In genomic region chrX:153516055-153516454, GRCh38 we compare ENCODE assay signal across 30 cellular contexts. TPM values are rescaled to one million over a fixed set of nuclear protein-coding genes. Genes with fewer than 3 reads are reported as not detected.
DNase-seq lines count a peak whose midpoint lies in the region; ATAC-seq, FAIRE-seq and TF ChIP-seq lines count a peak whose summit lies in the region.
"Had no signal": no experiment of that assay in that cellular context is flagged by ENCODE, and none has a peak within 500 bp of the region (broad histone marks: within the 10 kb centered on the region; RNA-seq: fewer than 3 reads in every experiment).

No MANE protein-coding gene starts in this region.

- no peak for ATAC-seq in activated naive CD8-positive, alpha-beta T cell treated with anti-CD3 and anti-CD28 coated beads, Interleukin-2, amount 50 U/mL, for 24 hours
- ATAC-seq in gastrocnemius medialis (no peak), HG02970 (IDR thresholded peaks at IDR 0.05; ENCODE audit: low FRiP score, unreplicated experiment) (no peak)
- ATAC-seq: HepG2 had no signal

- no peaks in the 10 kb centered on the region for H3K9me3 Mint-ChIP-seq in activated naive CD8-positive, alpha-beta T cell (ENCODE audit: low read depth)
- no peaks in the 10 kb centered on the region for H3K9me3 Mint-ChIP-seq in activated naive CD8-positive, alpha-beta T cell treated with anti-CD3 and anti-CD28 coated beads, Interleukin-2, amount 50 U/mL, for 24 hours
- H3K9me3 Mint-ChIP-seq in nephron, result peaks cover 10% of the 10 kb centered on the region
- H3K9me3 Mint-ChIP-seq: CD4-positive, alpha-beta memory T cell; HFFc6 had no signal

- H3K27me3 Mint-ChIP-seq in activated naive CD8-positive, alpha-beta T cell, result peaks cover 5% of the 10 kb centered on the region
- peaks cover 14% of the 10 kb centered on the region for H3K27me3 Mint-ChIP-seq in activated naive CD8-positive, alpha-beta T cell treated with anti-CD3 and anti-CD28 coated beads, Interleukin-2, amount 50 U/mL, for 24 hours
- H3K27me3 Mint-ChIP-seq in nephron (ENCODE audit: low read depth), result peaks cover 52% of the 10 kb centered on the region

- H3K36me3 Mint-ChIP-seq in activated naive CD8-positive, alpha-beta T cell, result no peaks in the 10 kb centered on the region
- H3K36me3 Mint-ChIP-seq in activated naive CD8-positive, alpha-beta T cell treated with anti-CD3 and anti-CD28 coated beads, Interleukin-2, amount 50 U/mL, for 24 hours (ENCODE audit: low read depth), result no peaks in the 10 kb centered on the region
- H3K36me3 Mint-ChIP-seq in nephron (ENCODE audit: low read depth), result peaks cover 4% of the 10 kb centered on the region
- H3K36me3 Mint-ChIP-seq: CD4-positive, alpha-beta memory T cell had no signal

- TF ChIP-seq CTCF in bronchial epithelial cell (IDR thresholded peaks at IDR 0.05; ENCODE audit: insufficient read depth, low read length, severe bottlenecking) (no peak), nephron (IDR thresholded peaks at IDR 0.05; ENCODE audit: unreplicated experiment in 3 of 3) (no peak), gastrocnemius medialis (IDR thresholded peaks at IDR 0.05 in 4 of 5, conservative IDR thresholded peaks at IDR 0.05 in 1 of 5) (no peak)

- no peak overlapping the region for H3K27ac Mint-ChIP-seq in activated naive CD8-positive, alpha-beta T cell
- H3K27ac Mint-ChIP-seq in activated naive CD8-positive, alpha-beta T cell treated with anti-CD3 and anti-CD28 coated beads, Interleukin-2, amount 50 U/mL, for 24 hours, result no peak overlapping the region
- H3K27ac Mint-ChIP-seq in nephron, result no peak overlapping the region
- H3K27ac Mint-ChIP-seq: CD4-positive, alpha-beta memory T cell; HFFc6 had no signal

- no peaks in the 10 kb centered on the region for H3K36me3 ChIP-seq in bronchial epithelial cell (ENCODE audit: control insufficient read depth, insufficient read depth, low read length)
- H3K36me3 ChIP-seq in gastrocnemius medialis, result no peaks in the 10 kb centered on the region
- no peaks in the 10 kb centered on the region for H3K36me3 ChIP-seq in H7 (replicated peaks; ENCODE audit: control insufficient read depth, insufficient read depth, low read length)
- H3K36me3 ChIP-seq: BLaER1 treated with 17β-estradiol and CSF1 and Interleukin-3, amounts not matched to agents 10 nM and 100 nM had no signal

- H3K27me3 ChIP-seq in bronchial epithelial cell (ENCODE audit: control insufficient read depth, insufficient read depth, low read length) (peaks cover 7% of the 10 kb centered on the region), gastrocnemius medialis (peaks cover 3 to 27% (median 18%) of the 10 kb centered on the region in 3 donors), H7 (ENCODE audit: control insufficient read depth, insufficient read depth, low read length) (peaks cover 28% of the 10 kb centered on the region)

- no peak overlapping the region for H3K4me3 ChIP-seq in bronchial epithelial cell (ENCODE audit: low read depth, low read length)
- no peak overlapping the region for H3K4me3 ChIP-seq in gastrocnemius medialis
- H3K4me3 ChIP-seq in H7 (ENCODE audit: insufficient read depth, low read depth, low read length), result no peak overlapping the region
- H3K4me3 ChIP-seq: BLaER1 treated with 17β-estradiol and CSF1 and Interleukin-3, amounts not matched to agents 10 nM and 100 nM; PC-9 had no signal

- H3K4me3 Mint-ChIP-seq in activated naive CD8-positive, alpha-beta T cell, result peak overlapping the region; percentile 1
- H3K4me3 Mint-ChIP-seq in activated naive CD8-positive, alpha-beta T cell treated with anti-CD3 and anti-CD28 coated beads, Interleukin-2, amount 50 U/mL, for 24 hours, result no peak overlapping the region
- peak overlapping the region; percentile 0 to 21 (median 7) for H3K4me3 Mint-ChIP-seq in nephron
- H3K4me3 Mint-ChIP-seq: HFFc6 had no signal

- H3K9me3 ChIP-seq in gastrocnemius medialis, result no peaks in the 10 kb centered on the region
- H3K9me3 ChIP-seq: Caco-2 had no signal

- no peaks in the 10 kb centered on the region for H3K4me1 ChIP-seq in gastrocnemius medialis
- H3K4me1 ChIP-seq: Caco-2 had no signal

- in situ Hi-C loops in gastrocnemius medialis (cut with MboI; ENCODE audit: low sequenced_read_pairs in 4 of 4), result loop anchor here in 2 of 4 donors (25.0 kb wide), 1 partner anchor 554 kb away; no protein-coding TSS in a partner anchor

- DNase-seq in activated naive CD8-positive, alpha-beta T cell treated with anti-CD3 and anti-CD28 coated beads, Interleukin-2, amount 50 U/mL, for 24 hours, result no peak
- DNase-seq in bronchial epithelial cell (ENCODE audit: low read depth) (no peak), gastrocnemius medialis (no peak), NCI-H345 (lab: John Stamatoyannopoulos, UW) (no peak), H7 (no peak)
- DNase-seq: ACHN; Caco-2; CD4-positive, alpha-beta memory T cell; DMS153; HFFc6; KBM-7; MM.1S; NCI-H1048; NCI-H1417 treated with DMSO at 0.1 percent for 48 hours; NCI-H187; NCI-H748 treated with DMSO at 0.1 percent for 48 hours; PC-9; RPMI8226; SHP77 had no signal

- intact Hi-C loops in gastrocnemius medialis (cut with DNase I; ENCODE audit: low total_unique reads), result no loop called here

- peaks cover 5% of the 10 kb centered on the region for H3K4me1 Mint-ChIP-seq in activated naive CD8-positive, alpha-beta T cell (ENCODE audit: low read depth)
- H3K4me1 Mint-ChIP-seq in activated naive CD8-positive, alpha-beta T cell treated with anti-CD3 and anti-CD28 coated beads, Interleukin-2, amount 50 U/mL, for 24 hours, result no peaks in the 10 kb centered on the region
- no peaks in the 10 kb centered on the region for H3K4me1 Mint-ChIP-seq in nephron

- H3K27ac ChIP-seq in gastrocnemius medialis, result no peak overlapping the region
- H3K27ac ChIP-seq: 22Rv1; BLaER1 treated with 17β-estradiol and CSF1 and Interleukin-3, amounts not matched to agents 10 nM and 100 nM; HL-60; PC-9 had no signal

- no peak for TF ChIP-seq POLR2A in gastrocnemius medialis (IDR thresholded peaks at IDR 0.05)

- FAIRE-seq in bronchial epithelial cell (lab: Jason Lieb, UNC), result peak; percentile 95
- FAIRE-seq: G401.6, H54, HepG2 had no signal

RNA-seq across cellular contexts. Expression of gene ATP2B3, which starts 1.4 kb away (rescaled TPM):
- total RNA-seq in bronchial epithelial cell, result not detected in 2 replicates
- total RNA-seq in gastrocnemius medialis, result not detected
- total RNA-seq in H7 (2014; rRNA removed; shearing (Covaris generic)), result not detected in 2 replicates
- total RNA-seq: Caco-2; CD4-positive, alpha-beta memory T cell; HepG2; HFFc6; HT-29; NCI-H460; PC-9 had no signal

RNA-seq across cellular contexts. Expression of gene BGN, which starts 21.3 kb away (rescaled TPM):
- 0.26 TPM in 1 of 2 replicates, not detected in the other for total RNA-seq in bronchial epithelial cell
- total RNA-seq in gastrocnemius medialis, result 10 to 100 TPM in 2 of 4 donors, 1 to 10 TPM in 2; 1.1 to 50.7 (median 9.8) TPM
- 0.83 and 1.1 TPM in 2 replicates for total RNA-seq in H7 (2014; rRNA removed; shearing (Covaris generic))
- total RNA-seq: CD4-positive, alpha-beta memory T cell had no signal

RNA-seq across cellular contexts. Expression of gene HAUS7, which starts 45.7 kb away (rescaled TPM):
- 7.4 and 10.9 TPM in 2 replicates for total RNA-seq in bronchial epithelial cell
- 10 to 100 TPM; 10.6 to 19.8 (median 13.2) TPM for total RNA-seq in gastrocnemius medialis
- total RNA-seq in H7 (2014; rRNA removed; shearing (Covaris generic)), result 41.5 and 47.2 TPM in 2 replicates
